In genomic region chr3:57048052-57048671, GRCh38 we compare ENCODE assay signal across 9 cellular contexts. TPM values are rescaled to one million over a fixed set of nuclear protein-coding genes. Genes with fewer than 3 reads are reported as not detected.
DNase-seq lines count a peak whose midpoint lies in the region; ATAC-seq and TF ChIP-seq lines count a peak whose summit lies in the region.
"Had no signal": no experiment of that assay in that cellular context is flagged by ENCODE, and none has a peak within 500 bp of the region (broad histone marks: within the 10 kb centered on the region; RNA-seq: fewer than 3 reads in every experiment).

No MANE protein-coding gene starts in this region.

- CTCF ChIA-PET in activated CD8-positive, alpha-beta T cell treated with anti-CD3 and anti-CD28 coated beads, Interleukin-2, amount 10 ng/mL, durations not matched to agents 7 days and 5 days (lab: Charles Lee): no interaction called here

- DNase-seq in NCI-H2107 treated with DMSO at 0.1 percent for 48 hours (lab: John Stamatoyannopoulos, UW; ENCODE audit: unreplicated experiment) (peak; percentile 27), NCI-H2107 (lab: John Stamatoyannopoulos, UW) (no peak), caudate nucleus (lab: John Stamatoyannopoulos, UW) (peak in 31 of 61 donors; percentile 2 to 63 (median 17)), midbrain (lab: John Stamatoyannopoulos, UW) (peak; percentile 45)
- DNase-seq in activated CD4-positive, CD25-positive, alpha-beta regulatory T cell (lab: John Stamatoyannopoulos, UW): no peak
- no peak for DNase-seq in activated CD8-positive, alpha-beta T cell treated with anti-CD3 and anti-CD28 coated beads, Interleukin-2, amount 10 ng/mL, durations not matched to agents 7 days and 5 days
- DNase-seq: PC-3 had no signal

- no peak for TF ChIP-seq POLR2A in GM18505 (IDR thresholded peaks at IDR 0.05; ENCODE audit: borderline replicate concordance, extremely low read depth, insufficient read depth, insufficient read length)

- ATAC-seq in GM18505 (IDR thresholded peaks at IDR 0.05; ENCODE audit: unreplicated experiment) (no peak), HG02970 (IDR thresholded peaks at IDR 0.05; ENCODE audit: low FRiP score, unreplicated experiment) (no peak)
- ATAC-seq in activated CD8-positive, alpha-beta T cell treated with anti-CD3 and anti-CD28 coated beads, Interleukin-2, amount 10 ng/mL, durations not matched to agents 7 days and 5 days: no peak
- ATAC-seq: PC-3 had no signal

- POLR2A ChIA-PET in activated CD8-positive, alpha-beta T cell treated with anti-CD3 and anti-CD28 coated beads, Interleukin-2, amount 10 ng/mL, durations not matched to agents 7 days and 5 days (lab: Charles Lee): no interaction called here

- H3K27ac Mint-ChIP-seq in activated CD8-positive, alpha-beta T cell treated with anti-CD3 and anti-CD28 coated beads, Interleukin-2, amount 10 ng/mL, durations not matched to agents 7 days and 5 days: no peak overlapping the region

- no peaks in the 10 kb centered on the region for H3K9me3 Mint-ChIP-seq in activated CD8-positive, alpha-beta T cell treated with anti-CD3 and anti-CD28 coated beads, Interleukin-2, amount 10 ng/mL, durations not matched to agents 7 days and 5 days (ENCODE audit: insufficient read depth)

- H3K4me3 Mint-ChIP-seq in activated CD8-positive, alpha-beta T cell treated with anti-CD3 and anti-CD28 coated beads, Interleukin-2, amount 10 ng/mL, durations not matched to agents 7 days and 5 days: no peak overlapping the region

- H3K27ac ChIP-seq in caudate nucleus (ENCODE audit: low read depth, low read length): no peak overlapping the region

- H3K4me1 Mint-ChIP-seq in activated CD8-positive, alpha-beta T cell treated with anti-CD3 and anti-CD28 coated beads, Interleukin-2, amount 10 ng/mL, durations not matched to agents 7 days and 5 days (ENCODE audit: low read depth): no peaks in the 10 kb centered on the region

- peaks cover 14% of the 10 kb centered on the region for H3K27me3 Mint-ChIP-seq in activated CD8-positive, alpha-beta T cell treated with anti-CD3 and anti-CD28 coated beads, Interleukin-2, amount 10 ng/mL, durations not matched to agents 7 days and 5 days (ENCODE audit: low read depth)

- no peaks in the 10 kb centered on the region for H3K36me3 Mint-ChIP-seq in activated CD8-positive, alpha-beta T cell treated with anti-CD3 and anti-CD28 coated beads, Interleukin-2, amount 10 ng/mL, durations not matched to agents 7 days and 5 days (ENCODE audit: low read depth)

RNA-seq across cellular contexts. Expression of gene SPATA12, which starts 12.3 kb away (rescaled TPM):
- total RNA-seq in activated CD8-positive, alpha-beta T cell treated with anti-CD3 and anti-CD28 coated beads, Interleukin-2, amount 10 ng/mL, durations not matched to agents 7 days and 5 days: not detected

Comparison
In these comparisons a context has a peak if more than half of its experiments do, and no peak if none do; other contexts are left out.
1. DNase-seq: peak in NCI-H2107 treated with DMSO at 0.1 percent for 48 hours (single experiment), caudate nucleus (31 of 61) and midbrain (single experiment); none in NCI-H2107 (single experiment), activated CD4-positive, CD25-positive, alpha-beta regulatory T cell (0 of 4) and activated CD8-positive, alpha-beta T cell treated with anti-CD3 and anti-CD28 coated beads, Interleukin-2, amount 10 ng/mL, durations not matched to agents 7 days and 5 days (single experiment).